ENCODE assay signal across 11 cellular contexts in genomic region chr6:32840604-32841246, GRCh38. TPM values are rescaled to one million over a fixed set of nuclear protein-coding genes. Genes with fewer than 3 reads are reported as not detected.
DNase-seq lines count a peak whose midpoint lies in the region; FAIRE-seq and TF ChIP-seq lines count a peak whose summit lies in the region.
"Had no signal": no experiment of that assay in that cellular context is flagged by ENCODE, and none has a peak within 500 bp of the region (broad histone marks: within the 10 kb centered on the region; RNA-seq: fewer than 3 reads in every experiment).

No MANE protein-coding gene starts in this region.

- POLR2A ChIA-PET in GM10248 (lab: Yijun Ruan, JAX), result interaction anchor here (1.2 to 3.5 kb wide), 3 partner anchors 11 to 131 kb away, joined by 3 to 32 read pairs (median 6); no protein-coding TSS in a partner anchor

- FAIRE-seq in GM19239 (lab: Jason Lieb, UNC), result peak; percentile 92

- peaks cover 50% of the 10 kb centered on the region for H3K36me3 Mint-ChIP-seq in activated naive CD4-positive, alpha-beta T cell treated with anti-CD3 and anti-CD28 coated beads, Interleukin-2, amount 50 U/mL, for 24 hours

- TF ChIP-seq CTCF in GM10248 (IDR thresholded peaks at IDR 0.05; ENCODE audit: control extremely low read depth, extremely low read depth, low read depth, missing control alignments), result no peak

- no peaks in the 10 kb centered on the region for H3K9me3 Mint-ChIP-seq in activated naive CD4-positive, alpha-beta T cell treated with anti-CD3 and anti-CD28 coated beads, Interleukin-2, amount 50 U/mL, for 24 hours

- intact Hi-C loops in posterior vena cava (cut with DNase I), result no loop called here

- peak overlapping the region; percentile 85 for H3K27ac Mint-ChIP-seq in activated naive CD4-positive, alpha-beta T cell treated with anti-CD3 and anti-CD28 coated beads, Interleukin-2, amount 50 U/mL, for 24 hours

- CTCF ChIA-PET in GM10248 (lab: Yijun Ruan, JAX), result interaction anchor here (1.0 to 11.2 kb wide), 6 partner anchors 19 to 144 kb away, joined by 3 to 339 read pairs (median 28); partner anchors contain the start of genes HLA-DMA, PSMB9 and TAP1

- H3K27me3 Mint-ChIP-seq in activated naive CD4-positive, alpha-beta T cell treated with anti-CD3 and anti-CD28 coated beads, Interleukin-2, amount 50 U/mL, for 24 hours, result no peaks in the 10 kb centered on the region

- H3K4me3 Mint-ChIP-seq in activated naive CD4-positive, alpha-beta T cell treated with anti-CD3 and anti-CD28 coated beads, Interleukin-2, amount 50 U/mL, for 24 hours, result peak overlapping the region; percentile 99

- peak; percentile 35 for DNase-seq in GM10248 (ENCODE audit: extremely low spot score)
- DNase-seq in GM19239 (ENCODE audit: insufficient read length, low spot score), result no peak
- DNase-seq in posterior vena cava (ENCODE audit: low spot score), result peak; percentile 64
- no peak for DNase-seq in SW 1271 (lab: John Stamatoyannopoulos, UW)
- no peak for DNase-seq in SK-N-DZ (ENCODE audit: low spot score)
- no peak for DNase-seq in middle frontal gyrus (ENCODE audit: extremely low spot score, low spot score)
- DNase-seq in NCI-H1930 (lab: John Stamatoyannopoulos, UW), result no peak
- DNase-seq: anterior cingulate cortex; Right ventricle myocardium superior; stimulated activated naive CD4-positive, alpha-beta T cell treated with Interleukin-2 at 50 U/mL for 16 hours had no signal

- H3K4me1 Mint-ChIP-seq in activated naive CD4-positive, alpha-beta T cell treated with anti-CD3 and anti-CD28 coated beads, Interleukin-2, amount 50 U/mL, for 24 hours, result peaks cover 72% of the 10 kb centered on the region

RNA-seq across cellular contexts. Expression of gene TAP2, which starts 2.2 kb away (rescaled TPM):
- 10 to 100 TPM; 23.3 to 27.4 TPM for total RNA-seq in posterior vena cava
- 0.71 and 1.2 TPM in 2 replicates for polyA plus RNA-seq in SK-N-DZ (2014; cell fraction: cytosol; rRNA removed)
- 0.37 and 1.2 TPM in 2 replicates for polyA plus RNA-seq in SK-N-DZ (2014; cell fraction: nucleus; rRNA removed)

RNA-seq across cellular contexts. Expression of gene PSMB8, which starts 3.1 kb away (rescaled TPM):
- total RNA-seq in posterior vena cava, result 10 to 100 TPM; 37.7 to 42.8 TPM
- polyA plus RNA-seq in SK-N-DZ (2014; cell fraction: cytosol; rRNA removed), result not detected in 2 replicates
- not detected in 2 replicates for polyA plus RNA-seq in SK-N-DZ (2014; cell fraction: nucleus; rRNA removed)

RNA-seq across cellular contexts. Expression of gene TAP1, which starts 12.8 kb away (rescaled TPM):
- total RNA-seq in posterior vena cava, result 10 to 100 TPM; 30.2 to 47.3 TPM
- polyA plus RNA-seq in SK-N-DZ (2014; cell fraction: cytosol; rRNA removed), result not detected in 2 replicates
- not detected in 2 replicates for polyA plus RNA-seq in SK-N-DZ (2014; cell fraction: nucleus; rRNA removed)

RNA-seq across cellular contexts. Expression of gene PSMB9, which starts 13.3 kb away (rescaled TPM):
- total RNA-seq in posterior vena cava, result 10 to 100 TPM; 23.9 to 25.6 TPM
- not detected in 2 replicates for polyA plus RNA-seq in SK-N-DZ (2014; cell fraction: cytosol; rRNA removed)
- not detected in 2 replicates for polyA plus RNA-seq in SK-N-DZ (2014; cell fraction: nucleus; rRNA removed)

RNA-seq across cellular contexts. Expression of gene HLA-DOB, which starts 23.9 kb away (rescaled TPM):
- total RNA-seq in posterior vena cava, result under 1 TPM; 0.19 to 0.69 TPM
- 0.21 TPM in 1 of 2 replicates, not detected in the other for polyA plus RNA-seq in SK-N-DZ (2014; cell fraction: cytosol; rRNA removed)
- polyA plus RNA-seq in SK-N-DZ (2014; cell fraction: nucleus; rRNA removed), result not detected in 2 replicates
- total RNA-seq: Right ventricle myocardium superior had no signal

Comparison
In these comparisons a context has a peak if more than half of its experiments do, and no peak if none do; other contexts are left out.
1. DNase-seq: peak in GM10248 (single experiment) and posterior vena cava (single experiment); none in GM19239 (single experiment), SW 1271 (0 of 2), SK-N-DZ (single experiment), middle frontal gyrus (single experiment) and NCI-H1930 (0 of 2).